ENCODE assay signal across 23 cellular contexts in the genomic region with DNA sequence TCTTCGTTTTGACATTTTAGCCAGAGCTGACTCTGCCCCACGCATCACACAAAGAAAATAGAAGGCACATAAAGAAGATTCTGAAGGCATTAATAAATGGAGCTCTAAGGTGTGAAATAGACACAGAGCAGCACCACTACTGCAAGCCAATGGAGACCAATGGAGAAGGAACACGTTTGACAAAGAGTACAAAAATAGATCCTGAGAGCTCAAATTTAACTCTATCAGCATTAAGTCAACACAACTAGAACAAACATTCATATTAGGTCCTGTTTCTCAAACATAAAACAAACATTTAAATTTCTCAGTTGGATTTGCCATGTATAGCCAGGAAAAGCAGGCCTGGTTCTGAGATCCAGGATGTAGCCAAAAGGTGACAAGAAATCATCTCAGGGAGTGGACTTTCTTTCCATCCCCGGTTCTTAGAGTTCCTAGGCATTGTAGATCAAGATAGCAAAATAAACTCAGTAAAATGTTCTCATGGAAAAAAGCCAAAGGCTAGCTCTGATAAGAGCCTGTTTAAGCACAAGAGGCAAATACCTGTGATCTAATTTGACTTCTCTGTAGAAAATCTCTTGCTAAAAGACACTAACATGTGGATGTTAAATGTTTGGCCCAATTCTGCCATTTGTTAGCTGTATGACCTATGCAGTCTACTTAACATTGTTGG.
"Had no signal": no experiment of that assay in that cellular context is flagged by ENCODE, and none has a peak within 500 bp of the region (broad histone marks: within the 10 kb centered on the region; RNA-seq: fewer than 3 reads in every experiment).

No MANE protein-coding gene starts in this region.

- H3K27ac ChIP-seq: KMS-11, SJSA1 had no signal

- H3K4me1 ChIP-seq: SJSA1 had no signal

- DNase-seq: Kasumi-1, MV-4-11, NCI-H1048, NCI-H1105, NCI-H1417, NCI-H1436 treated with DMSO at 0.1 percent for 48 hours, NCI-H1694, NCI-H187 treated with DMSO at 0.1 percent for 48 hours, NCI-H2081 treated with DMSO at 0.1 percent for 48 hours, NCI-H2171, NCI-H226, NCI-H446, NCI-H510A, NCI-H524 treated with DMSO at 0.1 percent for 48 hours, NCI-H69, NCI-H774, Right ventricle myocardium superior, RPMI8226, SIG-M5 had no signal

- ATAC-seq: HepG2, K562 had no signal

- H3K36me3 ChIP-seq: SJSA1 had no signal

- H3K4me3 ChIP-seq: K562, SJSA1 had no signal

- H3K27me3 ChIP-seq: SJSA1 had no signal
